8 cellular contexts compared by ENCODE assay signal in the genomic region with DNA sequence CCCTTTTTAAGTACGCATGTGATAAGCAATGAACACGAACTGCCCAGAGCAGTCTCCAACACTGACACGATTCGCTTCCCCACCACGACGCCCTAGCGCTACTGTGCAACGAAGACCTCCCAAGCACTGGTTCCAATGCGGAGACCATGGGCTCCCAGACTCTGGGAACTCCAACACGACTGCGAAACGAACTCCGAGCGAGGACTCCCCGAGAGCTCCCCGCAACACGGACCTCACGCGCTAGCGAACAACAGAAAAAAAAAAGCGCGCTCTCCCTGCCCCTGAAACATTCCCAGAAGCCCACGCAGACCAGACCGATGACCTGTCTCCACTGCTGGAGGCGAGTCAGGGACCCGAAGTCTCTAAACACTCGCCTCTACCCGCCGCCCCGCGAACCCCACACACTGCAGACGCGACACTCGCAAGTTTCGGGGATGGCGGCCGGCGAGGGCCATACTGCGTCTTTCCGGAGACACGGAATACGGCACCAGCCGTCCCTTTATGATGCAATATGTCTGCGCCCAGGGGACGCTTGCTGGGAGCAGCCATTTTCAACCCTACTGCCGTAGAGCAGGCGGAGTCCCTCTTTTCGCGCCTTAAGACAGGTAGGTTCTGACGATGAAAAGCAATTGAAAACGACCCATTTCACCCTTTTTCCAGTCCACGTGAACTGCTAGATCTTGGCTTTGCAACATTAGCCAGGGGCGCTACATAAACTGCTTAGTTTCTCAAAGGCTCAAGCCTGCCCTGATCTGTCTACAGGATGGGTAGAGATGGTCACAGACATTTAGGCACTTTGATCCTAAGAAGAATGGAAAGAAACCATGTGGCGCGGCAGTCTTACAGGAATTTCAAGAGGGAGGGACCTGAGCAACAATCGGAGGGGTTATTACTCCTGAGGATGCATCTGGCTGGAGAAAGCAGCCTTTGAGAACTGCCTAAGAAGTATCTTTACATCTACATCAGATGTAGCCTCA. TPM values are rescaled to one million over a fixed set of nuclear protein-coding genes. Genes with fewer than 3 reads are reported as not detected.
A peak's percentile ranks its signal among the peaks of the same experiment; 100 is the strongest.
DNase-seq lines count a peak whose midpoint lies in the region; TF ChIP-seq lines count a peak whose summit lies in the region.

A gene (minus strand): TSS at position 430 of the 977 bp plus-strand sequence. CDS start 7,569 bp downstream, outside the sequence.

- peak within 1 kb of the TSS; percentile 80 for H3K4me3 Mint-ChIP-seq in activated CD4-positive, alpha-beta memory T cell treated with anti-CD3 and anti-CD28 coated beads for 36 hours

- POLR2A ChIA-PET in AG04450 (lab: Yijun Ruan, JAX) (interaction anchor here (0.6 kb wide), 2 partner anchors 16 to 317 kb away, joined by 4 to 5 read pairs; a partner anchor contains a TSS), PC-9 (lab: Charles Lee; ENCODE audit: unreplicated experiment) (no interaction called here)
- POLR2A ChIA-PET in activated CD4-positive, alpha-beta memory T cell treated with anti-CD3 and anti-CD28 coated beads for 36 hours (lab: Charles Lee): no interaction called here

- H3K9me2 ChIP-seq in PC-9 (ENCODE audit: insufficient read depth): no peaks in the 10 kb centered on the region; the same call in 1 of the 2 replicates

- peaks cover 65% of the 10 kb centered on the region for H3K36me3 ChIP-seq in HUES48 (ENCODE audit: control insufficient read depth, insufficient read depth, low read length)
- peaks cover 32 to 33% of the 10 kb centered on the region in 2 donors for H3K36me3 ChIP-seq in duodenal mucosa (ENCODE audit: control insufficient read depth in 1 of 2, insufficient read depth in 2 of 2, low read length in 2 of 2)
- H3K36me3 ChIP-seq in PC-9 (ENCODE audit: low read depth): peaks cover 54% of the 10 kb centered on the region

- H3K36me3 Mint-ChIP-seq in activated CD4-positive, alpha-beta memory T cell treated with anti-CD3 and anti-CD28 coated beads for 36 hours: peaks cover 88% of the 10 kb centered on the region

- BruUV-seq in PC-9 (replicated peaks; lab: Mats Ljungman, UMichigan): no TSS peak

- H3K4me1 Mint-ChIP-seq in activated CD4-positive, alpha-beta memory T cell treated with anti-CD3 and anti-CD28 coated beads for 36 hours (ENCODE audit: low read depth): no peaks in the 10 kb centered on the region

- H3K27ac ChIP-seq in AG04450 (ENCODE audit: low read depth, low read length) (peak within 1 kb of the TSS; percentile 71), HUES48 (ENCODE audit: low read depth, low read length) (peak within 1 kb of the TSS; percentile 98), duodenal mucosa (ENCODE audit: low read depth, low read length) (peak within 1 kb of the TSS; percentile 30), PC-9 (no peak within 1 kb of the TSS)

- no peak within 1 kb of the TSS for H3K4me2 ChIP-seq in PC-9

- no peak for TF ChIP-seq CTCF in AG04450 (IDR thresholded peaks at IDR 0.05; ENCODE audit: low read depth, low read length)
- TF ChIP-seq CTCF in PC-9 (conservative IDR thresholded peaks at IDR 0.05): no peak

- H3K27ac Mint-ChIP-seq in activated CD4-positive, alpha-beta memory T cell treated with anti-CD3 and anti-CD28 coated beads for 36 hours: no peak within 1 kb of the TSS

- H3K9me3 ChIP-seq in AG04450 (ENCODE audit: control insufficient read depth, insufficient read depth, low read length) (peaks cover 33% of the 10 kb centered on the region), HUES48 (ENCODE audit: control insufficient read depth, insufficient read depth, low read length) (peaks cover 57% of the 10 kb centered on the region), duodenal mucosa (ENCODE audit: control insufficient read depth in 1 of 2, low read length in 2 of 2) (peaks cover 47 to 60% of the 10 kb centered on the region in 2 donors), PC-9 (ENCODE audit: insufficient read depth, low read depth) (peaks cover 81% of the 10 kb centered on the region)

- H2AFZ ChIP-seq in PC-9: no peak within 1 kb of the TSS

- intact Hi-C loops in activated CD4-positive, alpha-beta memory T cell treated with anti-CD3 and anti-CD28 coated beads for 36 hours (cut with micrococcal nuclease): no loop called here
- intact Hi-C loops in PC-9 (cut with micrococcal nuclease; ENCODE audit: unreplicated experiment): no loop called here

- H3K9ac ChIP-seq in HUES48 (ENCODE audit: low read depth, low read length) (peak within 1 kb of the TSS; percentile 93), duodenal mucosa (ENCODE audit: low read depth in 1 of 2, low read length in 2 of 2) (peak within 1 kb of the TSS; percentile 60)

- no peaks in the 10 kb centered on the region for H3K79me2 ChIP-seq in PC-9 (ENCODE audit: low read depth)

- H3K27me3 ChIP-seq in AG04450 (ENCODE audit: control insufficient read depth, insufficient read depth, low read length): no peaks in the 10 kb centered on the region
- no peaks in the 10 kb centered on the region for H3K27me3 ChIP-seq in HUES48 (ENCODE audit: control insufficient read depth, insufficient read depth, low read length)
- H3K27me3 ChIP-seq in duodenal mucosa (ENCODE audit: control insufficient read depth in 1 of 2, insufficient read depth in 2 of 2, low read length in 2 of 2): no peaks in the 10 kb centered on the region
- H3K27me3 ChIP-seq in PC-9 (ENCODE audit: insufficient read depth, low read depth): no peaks in the 10 kb centered on the region

- H3K4me3 ChIP-seq in AG04450 (ENCODE audit: low read depth, low read length) (peak within 1 kb of the TSS; percentile 80), HUES48 (ENCODE audit: low read depth, low read length) (peak within 1 kb of the TSS; percentile 88), duodenal mucosa (ENCODE audit: low read depth in 1 of 2, low read length in 2 of 2) (peak within 1 kb of the TSS; percentile 85 to 89), PC-9 (no peak within 1 kb of the TSS)

- peaks cover 80% of the 10 kb centered on the region for H3K9me3 Mint-ChIP-seq in activated CD4-positive, alpha-beta memory T cell treated with anti-CD3 and anti-CD28 coated beads for 36 hours

- no peaks in the 10 kb centered on the region for H4K20me1 ChIP-seq in PC-9 (ENCODE audit: insufficient read depth)

- DNase-seq in AG04450 (ENCODE audit: low read depth, low spot score) (peak; percentile 74), left kidney (ENCODE audit: low read depth, low spot score) (peak; percentile 98), PC-9 (no peak), KG1 (lab: John Stamatoyannopoulos, UW) (no peak)
- peak; percentile 67 for DNase-seq in activated CD4-positive, alpha-beta memory T cell treated with anti-CD3 and anti-CD28 coated beads for 36 hours
- peak; percentile 11 to 50 for DNase-seq in stimulated activated CD4-positive, alpha-beta T cell treated with anti-CD3 and anti-CD28 coated beads, Interleukin-15, amount 100 ng/mL, for 1 hour (ENCODE audit: low read depth in 1 of 2, low spot score in 1 of 2)

- H3K4me1 ChIP-seq in HUES48 (ENCODE audit: control insufficient read depth, insufficient read depth, low read length) (peaks cover 8% of the 10 kb centered on the region; the same call in 1 of the 2 replicates), duodenal mucosa (ENCODE audit: control insufficient read depth in 1 of 2, insufficient read depth in 2 of 2, low read length in 2 of 2) (no peaks in the 10 kb centered on the region), PC-9 (replicated peaks; ENCODE audit: insufficient read depth) (no peaks in the 10 kb centered on the region)

- no peaks in the 10 kb centered on the region for H3K27me3 Mint-ChIP-seq in activated CD4-positive, alpha-beta memory T cell treated with anti-CD3 and anti-CD28 coated beads for 36 hours

- no peaks in the 10 kb centered on the region for H3F3A ChIP-seq in PC-9 (ENCODE audit: insufficient read depth, low read depth)

- CTCF ChIA-PET in AG04450 (lab: Charles Lee): interaction anchor here (0.6 kb wide), 1 partner anchor 161 kb away, joined by 3 read pairs; a partner anchor contains a TSS
- CTCF ChIA-PET in activated CD4-positive, alpha-beta memory T cell treated with anti-CD3 and anti-CD28 coated beads for 36 hours (lab: Charles Lee): no interaction called here
- CTCF ChIA-PET in PC-9 (lab: Charles Lee): no interaction called here

RNA-seq across cellular contexts. Expression of the gene that starts here (rescaled TPM):
- polyA plus RNA-seq in AG04450 (2011; rRNA removed): 6.0 and 7.3 TPM in 2 replicates
- polyA minus RNA-seq in AG04450 (2011; rRNA and poly(A)+ RNA removed): 5.7 and 7.0 TPM in 2 replicates
- 1 to 10 TPM; 4.1 to 5.3 TPM for total RNA-seq in activated CD4-positive, alpha-beta memory T cell treated with anti-CD3 and anti-CD28 coated beads for 36 hours
- 5.3 and 5.4 TPM in 2 replicates for total RNA-seq in PC-9 (2021)

Comparison
In these comparisons a context has a peak if more than half of its experiments do, and no peak if none do; other contexts are left out.
1. DNase-seq: peak in AG04450 (single experiment), activated CD4-positive, alpha-beta memory T cell treated with anti-CD3 and anti-CD28 coated beads for 36 hours (single experiment), left kidney (single experiment) and stimulated activated CD4-positive, alpha-beta T cell treated with anti-CD3 and anti-CD28 coated beads, Interleukin-15, amount 100 ng/mL, for 1 hour (2 of 2); none in PC-9 (0 of 2) and KG1 (single experiment).